In the genomic region with DNA sequence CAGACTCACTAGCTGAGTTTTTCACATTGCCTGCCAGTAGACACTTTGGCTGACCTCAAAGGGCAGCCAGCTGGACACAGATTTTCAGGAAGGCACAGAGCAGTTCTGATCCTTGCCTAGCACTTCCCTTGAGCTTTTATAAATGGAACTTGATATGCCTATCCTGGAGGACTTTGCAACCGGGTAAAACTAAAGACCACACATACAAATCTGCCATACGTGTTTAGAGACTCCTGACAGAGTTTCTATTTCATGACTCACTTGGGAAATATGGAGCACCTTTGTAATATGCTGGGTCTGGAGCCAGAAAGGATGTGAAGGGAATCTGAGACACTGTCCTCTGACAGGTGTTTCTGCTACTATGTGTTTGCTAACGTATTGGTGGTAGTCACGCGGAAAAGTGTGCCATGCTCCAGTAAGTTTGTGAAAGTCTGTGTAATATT, we compare ENCODE assay signal across 3 cellular contexts.
TF ChIP-seq lines count a peak whose summit lies in the region.

No MANE protein-coding gene starts in this region.

TF ChIP-seq in liver, 16 proteins besides CTCF, POLR2A, EP300 and RAD21:
- TF ChIP-seq, protein P1, sequence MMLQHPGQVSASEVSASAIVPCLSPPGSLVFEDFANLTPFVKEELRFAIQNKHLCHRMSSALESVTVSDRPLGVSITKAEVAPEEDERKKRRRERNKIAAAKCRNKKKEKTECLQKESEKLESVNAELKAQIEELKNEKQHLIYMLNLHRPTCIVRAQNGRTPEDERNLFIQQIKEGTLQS (IDR thresholded peaks at IDR 0.05), result no peak
- TF ChIP-seq NR2F2 (IDR thresholded peaks at IDR 0.05) (peak; percentile 58), TAF1 (conservative IDR thresholded peaks at IDR 0.05) (no peak), EGR1 (IDR thresholded peaks at IDR 0.05; ENCODE audit: low read depth in 2 of 2) (no peak), SP1 (IDR thresholded peaks at IDR 0.05) (no peak), HNF4G (IDR thresholded peaks at IDR 0.05) (no peak), FOXA1 (IDR thresholded peaks at IDR 0.05) (no peak), JUND (IDR thresholded peaks at IDR 0.05) (no peak), YY1 (IDR thresholded peaks at IDR 0.05) (no peak), HNF4A (conservative IDR thresholded peaks at IDR 0.05) (peak in 1 of 2 donors; percentile 28)
- TF ChIP-seq, protein P2, sequence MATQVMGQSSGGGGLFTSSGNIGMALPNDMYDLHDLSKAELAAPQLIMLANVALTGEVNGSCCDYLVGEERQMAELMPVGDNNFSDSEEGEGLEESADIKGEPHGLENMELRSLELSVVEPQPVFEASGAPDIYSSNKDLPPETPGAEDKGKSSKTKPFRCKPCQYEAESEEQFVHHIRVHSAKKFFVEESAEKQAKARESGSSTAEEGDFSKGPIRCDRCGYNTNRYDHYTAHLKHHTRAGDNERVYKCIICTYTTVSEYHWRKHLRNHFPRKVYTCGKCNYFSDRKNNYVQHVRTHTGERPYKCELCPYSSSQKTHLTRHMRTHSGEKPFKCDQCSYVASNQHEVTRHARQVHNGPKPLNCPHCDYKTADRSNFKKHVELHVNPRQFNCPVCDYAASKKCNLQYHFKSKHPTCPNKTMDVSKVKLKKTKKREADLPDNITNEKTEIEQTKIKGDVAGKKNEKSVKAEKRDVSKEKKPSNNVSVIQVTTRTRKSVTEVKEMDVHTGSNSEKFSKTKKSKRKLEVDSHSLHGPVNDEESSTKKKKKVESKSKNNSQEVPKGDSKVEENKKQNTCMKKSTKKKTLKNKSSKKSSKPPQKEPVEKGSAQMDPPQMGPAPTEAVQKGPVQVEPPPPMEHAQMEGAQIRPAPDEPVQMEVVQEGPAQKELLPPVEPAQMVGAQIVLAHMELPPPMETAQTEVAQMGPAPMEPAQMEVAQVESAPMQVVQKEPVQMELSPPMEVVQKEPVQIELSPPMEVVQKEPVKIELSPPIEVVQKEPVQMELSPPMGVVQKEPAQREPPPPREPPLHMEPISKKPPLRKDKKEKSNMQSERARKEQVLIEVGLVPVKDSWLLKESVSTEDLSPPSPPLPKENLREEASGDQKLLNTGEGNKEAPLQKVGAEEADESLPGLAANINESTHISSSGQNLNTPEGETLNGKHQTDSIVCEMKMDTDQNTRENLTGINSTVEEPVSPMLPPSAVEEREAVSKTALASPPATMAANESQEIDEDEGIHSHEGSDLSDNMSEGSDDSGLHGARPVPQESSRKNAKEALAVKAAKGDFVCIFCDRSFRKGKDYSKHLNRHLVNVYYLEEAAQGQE (IDR thresholded peaks at IDR 0.05), result no peak
- TF ChIP-seq, protein P3, sequence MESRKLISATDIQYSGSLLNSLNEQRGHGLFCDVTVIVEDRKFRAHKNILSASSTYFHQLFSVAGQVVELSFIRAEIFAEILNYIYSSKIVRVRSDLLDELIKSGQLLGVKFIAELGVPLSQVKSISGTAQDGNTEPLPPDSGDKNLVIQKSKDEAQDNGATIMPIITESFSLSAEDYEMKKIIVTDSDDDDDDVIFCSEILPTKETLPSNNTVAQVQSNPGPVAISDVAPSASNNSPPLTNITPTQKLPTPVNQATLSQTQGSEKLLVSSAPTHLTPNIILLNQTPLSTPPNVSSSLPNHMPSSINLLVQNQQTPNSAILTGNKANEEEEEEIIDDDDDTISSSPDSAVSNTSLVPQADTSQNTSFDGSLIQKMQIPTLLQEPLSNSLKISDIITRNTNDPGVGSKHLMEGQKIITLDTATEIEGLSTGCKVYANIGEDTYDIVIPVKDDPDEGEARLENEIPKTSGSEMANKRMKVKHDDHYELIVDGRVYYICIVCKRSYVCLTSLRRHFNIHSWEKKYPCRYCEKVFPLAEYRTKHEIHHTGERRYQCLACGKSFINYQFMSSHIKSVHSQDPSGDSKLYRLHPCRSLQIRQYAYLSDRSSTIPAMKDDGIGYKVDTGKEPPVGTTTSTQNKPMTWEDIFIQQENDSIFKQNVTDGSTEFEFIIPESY (IDR thresholded peaks at IDR 0.05), result no peak

TF ChIP-seq in HepG2, 621 proteins besides CTCF, POLR2A, EP300 and RAD21:
- TF ChIP-seq, protein P4, sequence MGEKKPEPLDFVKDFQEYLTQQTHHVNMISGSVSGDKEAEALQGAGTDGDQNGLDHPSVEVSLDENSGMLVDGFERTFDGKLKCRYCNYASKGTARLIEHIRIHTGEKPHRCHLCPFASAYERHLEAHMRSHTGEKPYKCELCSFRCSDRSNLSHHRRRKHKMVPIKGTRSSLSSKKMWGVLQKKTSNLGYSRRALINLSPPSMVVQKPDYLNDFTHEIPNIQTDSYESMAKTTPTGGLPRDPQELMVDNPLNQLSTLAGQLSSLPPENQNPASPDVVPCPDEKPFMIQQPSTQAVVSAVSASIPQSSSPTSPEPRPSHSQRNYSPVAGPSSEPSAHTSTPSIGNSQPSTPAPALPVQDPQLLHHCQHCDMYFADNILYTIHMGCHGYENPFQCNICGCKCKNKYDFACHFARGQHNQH (CRISPR knock-in tag; IDR thresholded peaks at IDR 0.05), result no peak
- TF ChIP-seq ATRX (CRISPR knock-in tag; IDR thresholded peaks at IDR 0.05; ENCODE audit: borderline replicate concordance), result no peak
- TF ChIP-seq ZNF230 (CRISPR knock-in tag; IDR thresholded peaks at IDR 0.05), result no peak
- TF ChIP-seq ZFYVE20 (CRISPR knock-in tag; IDR thresholded peaks at IDR 0.05; ENCODE audit: borderline replicate concordance, low read depth), result no peak
- TF ChIP-seq ZNF296 (CRISPR knock-in tag; conservative IDR thresholded peaks at IDR 0.05), result no peak
- no peak for TF ChIP-seq NR2F6 (IDR thresholded peaks at IDR 0.05)
- no peak for TF ChIP-seq NR2F6 (CRISPR knock-in tag; IDR thresholded peaks at IDR 0.05)
- TF ChIP-seq GTF3A (CRISPR knock-in tag; conservative IDR thresholded peaks at IDR 0.05), result no peak
- no peak for TF ChIP-seq ZNF317 (CRISPR knock-in tag; IDR thresholded peaks at IDR 0.05)
- no peak for TF ChIP-seq RBAK (CRISPR knock-in tag; IDR thresholded peaks at IDR 0.05)
- no peak for TF ChIP-seq HMG20B (CRISPR knock-in tag; conservative IDR thresholded peaks at IDR 0.05)
- no peak for TF ChIP-seq ADNP (CRISPR knock-in tag; IDR thresholded peaks at IDR 0.05)
- TF ChIP-seq EZH2 (conservative IDR thresholded peaks at IDR 0.05; ENCODE audit: low read depth, low read length), result no peak
- TF ChIP-seq, protein P5, sequence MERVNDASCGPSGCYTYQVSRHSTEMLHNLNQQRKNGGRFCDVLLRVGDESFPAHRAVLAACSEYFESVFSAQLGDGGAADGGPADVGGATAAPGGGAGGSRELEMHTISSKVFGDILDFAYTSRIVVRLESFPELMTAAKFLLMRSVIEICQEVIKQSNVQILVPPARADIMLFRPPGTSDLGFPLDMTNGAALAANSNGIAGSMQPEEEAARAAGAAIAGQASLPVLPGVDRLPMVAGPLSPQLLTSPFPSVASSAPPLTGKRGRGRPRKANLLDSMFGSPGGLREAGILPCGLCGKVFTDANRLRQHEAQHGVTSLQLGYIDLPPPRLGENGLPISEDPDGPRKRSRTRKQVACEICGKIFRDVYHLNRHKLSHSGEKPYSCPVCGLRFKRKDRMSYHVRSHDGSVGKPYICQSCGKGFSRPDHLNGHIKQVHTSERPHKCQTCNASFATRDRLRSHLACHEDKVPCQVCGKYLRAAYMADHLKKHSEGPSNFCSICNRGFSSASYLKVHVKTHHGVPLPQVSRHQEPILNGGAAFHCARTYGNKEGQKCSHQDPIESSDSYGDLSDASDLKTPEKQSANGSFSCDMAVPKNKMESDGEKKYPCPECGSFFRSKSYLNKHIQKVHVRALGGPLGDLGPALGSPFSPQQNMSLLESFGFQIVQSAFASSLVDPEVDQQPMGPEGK (CRISPR knock-in tag; IDR thresholded peaks at IDR 0.05), result no peak

TF ChIP-seq in GM23338, 12 proteins besides CTCF, POLR2A, EP300 and RAD21:
- TF ChIP-seq STAT1 (IDR thresholded peaks at IDR 0.05; ENCODE audit: unreplicated experiment) (no peak), EZH2 (IDR thresholded peaks at IDR 0.05; ENCODE audit: low read depth, unreplicated experiment) (no peak), CREB1 (CRISPR knock-in tag; IDR thresholded peaks at IDR 0.05; ENCODE audit: low read depth) (no peak), JUNB (IDR thresholded peaks at IDR 0.05; ENCODE audit: unreplicated experiment) (no peak), NANOG (IDR thresholded peaks at IDR 0.05; ENCODE audit: borderline replicate concordance) (no peak), ZNF114 (CRISPR knock-in tag; IDR thresholded peaks at IDR 0.05) (no peak), POLR2AphosphoS5 (IDR thresholded peaks at IDR 0.05; ENCODE audit: low read depth) (no peak), ZNF331 (CRISPR knock-in tag; IDR thresholded peaks at IDR 0.05; ENCODE audit: low read depth) (no peak), EZH2phosphoT487 (IDR thresholded peaks at IDR 0.05; ENCODE audit: unreplicated experiment) (no peak)
- TF ChIP-seq, protein P2 (IDR thresholded peaks at IDR 0.05; ENCODE audit: unreplicated experiment), result no peak
- TF ChIP-seq, protein P6, sequence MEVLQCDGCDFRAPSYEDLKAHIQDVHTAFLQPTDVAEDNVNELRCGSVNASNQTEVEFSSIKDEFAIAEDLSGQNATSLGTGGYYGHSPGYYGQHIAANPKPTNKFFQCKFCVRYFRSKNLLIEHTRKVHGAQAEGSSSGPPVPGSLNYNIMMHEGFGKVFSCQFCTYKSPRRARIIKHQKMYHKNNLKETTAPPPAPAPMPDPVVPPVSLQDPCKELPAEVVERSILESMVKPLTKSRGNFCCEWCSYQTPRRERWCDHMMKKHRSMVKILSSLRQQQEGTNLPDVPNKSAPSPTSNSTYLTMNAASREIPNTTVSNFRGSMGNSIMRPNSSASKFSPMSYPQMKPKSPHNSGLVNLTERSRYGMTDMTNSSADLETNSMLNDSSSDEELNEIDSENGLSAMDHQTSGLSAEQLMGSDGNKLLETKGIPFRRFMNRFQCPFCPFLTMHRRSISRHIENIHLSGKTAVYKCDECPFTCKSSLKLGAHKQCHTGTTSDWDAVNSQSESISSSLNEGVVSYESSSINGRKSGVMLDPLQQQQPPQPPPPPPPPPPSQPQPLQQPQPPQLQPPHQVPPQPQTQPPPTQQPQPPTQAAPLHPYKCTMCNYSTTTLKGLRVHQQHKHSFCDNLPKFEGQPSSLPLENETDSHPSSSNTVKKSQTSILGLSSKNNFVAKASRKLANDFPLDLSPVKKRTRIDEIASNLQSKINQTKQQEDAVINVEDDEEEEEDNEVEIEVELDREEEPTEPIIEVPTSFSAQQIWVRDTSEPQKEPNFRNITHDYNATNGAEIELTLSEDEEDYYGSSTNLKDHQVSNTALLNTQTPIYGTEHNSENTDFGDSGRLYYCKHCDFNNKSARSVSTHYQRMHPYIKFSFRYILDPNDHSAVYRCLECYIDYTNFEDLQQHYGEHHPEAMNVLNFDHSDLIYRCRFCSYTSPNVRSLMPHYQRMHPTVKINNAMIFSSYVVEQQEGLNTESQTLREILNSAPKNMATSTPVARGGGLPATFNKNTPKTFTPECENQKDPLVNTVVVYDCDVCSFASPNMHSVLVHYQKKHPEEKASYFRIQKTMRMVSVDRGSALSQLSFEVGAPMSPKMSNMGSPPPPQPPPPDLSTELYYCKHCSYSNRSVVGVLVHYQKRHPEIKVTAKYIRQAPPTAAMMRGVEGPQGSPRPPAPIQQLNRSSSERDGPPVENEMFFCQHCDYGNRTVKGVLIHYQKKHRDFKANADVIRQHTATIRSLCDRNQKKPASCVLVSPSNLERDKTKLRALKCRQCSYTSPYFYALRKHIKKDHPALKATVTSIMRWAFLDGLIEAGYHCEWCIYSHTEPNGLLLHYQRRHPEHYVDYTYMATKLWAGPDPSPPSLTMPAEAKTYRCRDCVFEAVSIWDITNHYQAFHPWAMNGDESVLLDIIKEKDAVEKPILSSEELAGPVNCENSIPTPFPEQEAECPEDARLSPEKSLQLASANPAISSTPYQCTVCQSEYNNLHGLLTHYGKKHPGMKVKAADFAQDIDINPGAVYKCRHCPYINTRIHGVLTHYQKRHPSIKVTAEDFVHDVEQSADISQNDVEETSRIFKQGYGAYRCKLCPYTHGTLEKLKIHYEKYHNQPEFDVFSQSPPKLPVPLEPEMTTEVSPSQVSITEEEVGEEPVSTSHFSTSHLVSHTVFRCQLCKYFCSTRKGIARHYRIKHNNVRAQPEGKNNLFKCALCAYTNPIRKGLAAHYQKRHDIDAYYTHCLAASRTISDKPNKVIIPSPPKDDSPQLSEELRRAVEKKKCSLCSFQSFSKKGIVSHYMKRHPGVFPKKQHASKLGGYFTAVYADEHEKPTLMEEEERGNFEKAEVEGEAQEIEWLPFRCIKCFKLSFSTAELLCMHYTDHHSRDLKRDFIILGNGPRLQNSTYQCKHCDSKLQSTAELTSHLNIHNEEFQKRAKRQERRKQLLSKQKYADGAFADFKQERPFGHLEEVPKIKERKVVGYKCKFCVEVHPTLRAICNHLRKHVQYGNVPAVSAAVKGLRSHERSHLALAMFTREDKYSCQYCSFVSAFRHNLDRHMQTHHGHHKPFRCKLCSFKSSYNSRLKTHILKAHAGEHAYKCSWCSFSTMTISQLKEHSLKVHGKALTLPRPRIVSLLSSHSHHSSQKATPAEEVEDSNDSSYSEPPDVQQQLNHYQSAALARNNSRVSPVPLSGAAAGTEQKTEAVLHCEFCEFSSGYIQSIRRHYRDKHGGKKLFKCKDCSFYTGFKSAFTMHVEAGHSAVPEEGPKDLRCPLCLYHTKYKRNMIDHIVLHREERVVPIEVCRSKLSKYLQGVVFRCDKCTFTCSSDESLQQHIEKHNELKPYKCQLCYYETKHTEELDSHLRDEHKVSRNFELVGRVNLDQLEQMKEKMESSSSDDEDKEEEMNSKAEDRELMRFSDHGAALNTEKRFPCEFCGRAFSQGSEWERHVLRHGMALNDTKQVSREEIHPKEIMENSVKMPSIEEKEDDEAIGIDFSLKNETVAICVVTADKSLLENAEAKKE (CRISPR knock-in tag; IDR thresholded peaks at IDR 0.05), result no peak
- TF ChIP-seq, protein P7, sequence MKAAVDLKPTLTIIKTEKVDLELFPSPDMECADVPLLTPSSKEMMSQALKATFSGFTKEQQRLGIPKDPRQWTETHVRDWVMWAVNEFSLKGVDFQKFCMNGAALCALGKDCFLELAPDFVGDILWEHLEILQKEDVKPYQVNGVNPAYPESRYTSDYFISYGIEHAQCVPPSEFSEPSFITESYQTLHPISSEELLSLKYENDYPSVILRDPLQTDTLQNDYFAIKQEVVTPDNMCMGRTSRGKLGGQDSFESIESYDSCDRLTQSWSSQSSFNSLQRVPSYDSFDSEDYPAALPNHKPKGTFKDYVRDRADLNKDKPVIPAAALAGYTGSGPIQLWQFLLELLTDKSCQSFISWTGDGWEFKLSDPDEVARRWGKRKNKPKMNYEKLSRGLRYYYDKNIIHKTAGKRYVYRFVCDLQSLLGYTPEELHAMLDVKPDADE (IDR thresholded peaks at IDR 0.05), result no peak
